Comparison of ENCODE assay signal across 13 cellular contexts in the genomic region with DNA sequence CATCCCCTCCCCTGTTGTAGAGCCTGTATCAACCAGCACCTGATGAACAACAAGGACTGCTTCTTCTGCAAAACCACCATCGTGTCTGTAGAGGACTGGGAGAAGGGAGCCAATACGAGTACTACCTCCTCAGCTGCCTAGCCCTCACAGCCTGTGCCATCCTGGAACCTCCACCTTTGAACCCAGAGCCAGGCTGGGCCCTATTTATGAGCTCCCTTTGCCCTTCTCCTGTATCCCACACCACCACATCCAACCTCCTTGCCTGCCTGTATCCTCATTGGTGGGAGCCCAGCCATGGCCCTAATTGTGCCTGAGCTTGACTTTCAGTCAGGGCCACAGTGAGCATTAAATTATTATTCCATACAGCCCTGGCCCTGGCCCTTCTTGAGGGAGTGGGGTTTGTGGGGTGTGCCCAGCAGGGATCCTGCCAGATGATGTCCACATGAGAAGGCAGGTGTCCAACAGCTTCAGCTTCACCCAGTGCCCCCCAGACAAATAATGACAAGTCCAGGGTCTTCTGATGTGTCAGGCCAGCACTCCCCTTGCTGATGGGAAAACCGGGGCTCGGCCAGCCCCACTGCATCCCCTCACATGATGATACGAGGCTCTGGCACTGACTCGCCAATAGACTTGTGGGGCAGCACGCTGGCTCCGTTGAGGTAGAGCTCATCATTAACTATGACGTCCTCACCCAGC. TPM values are rescaled to one million over a fixed set of nuclear protein-coding genes. Genes with fewer than 3 reads are reported as not detected.
DNase-seq lines count a peak whose midpoint lies in the region; ATAC-seq and TF ChIP-seq lines count a peak whose summit lies in the region.
"Had no signal": no experiment of that assay in that cellular context is flagged by ENCODE, and none has a peak within 500 bp of the region (broad histone marks: within the 10 kb centered on the region; RNA-seq: fewer than 3 reads in every experiment).

No MANE protein-coding gene starts in this region.

- H3K4me3 Mint-ChIP-seq in T-helper 1 cell treated with Interleukin-12 subunit alpha and Interleukin-12 subunit beta and Interleukin-4 antibody, amounts not matched to agents 30 μg/mL and 1 μg/mL, for 36 hours = peak overlapping the region; percentile 26
- no peak overlapping the region for H3K4me3 Mint-ChIP-seq in Calu3 (ENCODE audit: low read depth, unreplicated experiment)
- no peak overlapping the region for H3K4me3 Mint-ChIP-seq in activated naive CD8-positive, alpha-beta T cell treated with anti-CD3 and anti-CD28 coated beads, Interleukin-2, amount 10 ng/mL, durations not matched to agents 7 days and 5 days
- peak overlapping the region; percentile 15 for H3K4me3 Mint-ChIP-seq in natural killer cell treated with Interleukin-12 subunit alpha and Interleukin-12 subunit beta and Interleukin-15 and Interleukin-18, amount 100 ng/mL, for 72 hours

- intact Hi-C loops in Calu3 (cut with micrococcal nuclease; ENCODE audit: unreplicated experiment) = no loop called here

- CTCF ChIA-PET in Calu3 (lab: Charles Lee) = interaction anchor here (1.6 kb wide), 1 partner anchor 82 kb away, joined by 6 read pairs; a partner anchor contains a TSS

- POLR2A ChIA-PET in activated naive CD8-positive, alpha-beta T cell treated with anti-CD3 and anti-CD28 coated beads, Interleukin-2, amount 10 ng/mL, durations not matched to agents 7 days and 5 days (lab: Charles Lee) = no interaction called here

- H3K27me3 Mint-ChIP-seq in T-helper 1 cell treated with Interleukin-12 subunit alpha and Interleukin-12 subunit beta and Interleukin-4 antibody, amounts not matched to agents 30 μg/mL and 1 μg/mL, for 36 hours (ENCODE audit: low read depth) = no peaks in the 10 kb centered on the region
- H3K27me3 Mint-ChIP-seq in Calu3 (ENCODE audit: unreplicated experiment) = no peaks in the 10 kb centered on the region
- no peaks in the 10 kb centered on the region for H3K27me3 Mint-ChIP-seq in activated naive CD8-positive, alpha-beta T cell treated with anti-CD3 and anti-CD28 coated beads, Interleukin-2, amount 10 ng/mL, durations not matched to agents 7 days and 5 days
- H3K27me3 Mint-ChIP-seq in natural killer cell treated with Interleukin-12 subunit alpha and Interleukin-12 subunit beta and Interleukin-15 and Interleukin-18, amount 100 ng/mL, for 72 hours = no peaks in the 10 kb centered on the region

- no peak for DNase-seq in T-helper 1 cell
- no peak for DNase-seq in Calu3
- DNase-seq in activated naive CD8-positive, alpha-beta T cell treated with anti-CD3 and anti-CD28 coated beads, Interleukin-2, amount 10 ng/mL, durations not matched to agents 7 days and 5 days = no peak
- DNase-seq in natural killer cell treated with Interleukin-12 subunit alpha and Interleukin-12 subunit beta and Interleukin-15 and Interleukin-18, amount 100 ng/mL, for 72 hours (ENCODE audit: low spot score) = no peak
- no peak for DNase-seq in SKM-1 treated with dmso at 0.1 percent for 144 hours (lab: John Stamatoyannopoulos, UW; ENCODE audit: unreplicated experiment)
- DNase-seq: activated CD4-positive, alpha-beta T cell treated with anti-CD3 and anti-CD28 coated beads for 4 hours; COR-L47; left cardiac atrium; MV-4-11; NCI-H2171 treated with DMSO at 0.1 percent for 48 hours had no signal

- ATAC-seq in activated naive CD8-positive, alpha-beta T cell treated with anti-CD3 and anti-CD28 coated beads, Interleukin-2, amount 10 ng/mL, durations not matched to agents 7 days and 5 days (ENCODE audit: low read depth) = no peak
- ATAC-seq in natural killer cell treated with Interleukin-12 subunit alpha and Interleukin-12 subunit beta and Interleukin-15 and Interleukin-18, amount 100 ng/mL, for 72 hours = no peak
- ATAC-seq in GM18519 (IDR thresholded peaks at IDR 0.05; ENCODE audit: low FRiP score, unreplicated experiment) = no peak
- ATAC-seq in HG02885 (IDR thresholded peaks at IDR 0.05; ENCODE audit: poor library complexity, unreplicated experiment) = no peak
- ATAC-seq: left cardiac atrium had no signal

- peak overlapping the region; percentile 24 for H3K27ac Mint-ChIP-seq in T-helper 1 cell treated with Interleukin-12 subunit alpha and Interleukin-12 subunit beta and Interleukin-4 antibody, amounts not matched to agents 30 μg/mL and 1 μg/mL, for 36 hours
- peak overlapping the region; percentile 44 for H3K27ac Mint-ChIP-seq in Calu3 (ENCODE audit: unreplicated experiment)
- peak overlapping the region; percentile 2 for H3K27ac Mint-ChIP-seq in activated naive CD8-positive, alpha-beta T cell treated with anti-CD3 and anti-CD28 coated beads, Interleukin-2, amount 10 ng/mL, durations not matched to agents 7 days and 5 days
- H3K27ac Mint-ChIP-seq in natural killer cell treated with Interleukin-12 subunit alpha and Interleukin-12 subunit beta and Interleukin-15 and Interleukin-18, amount 100 ng/mL, for 72 hours = peak overlapping the region; percentile 39 to 67

- TF ChIP-seq CTCF in Calu3 (IDR thresholded peaks at IDR 0.05; ENCODE audit: unreplicated experiment) = no peak

- BruUV-seq in Calu3 (replicated peaks; lab: Mats Ljungman, UMichigan) = no TSS peak

- no peaks in the 10 kb centered on the region for H3K9me3 Mint-ChIP-seq in T-helper 1 cell treated with Interleukin-12 subunit alpha and Interleukin-12 subunit beta and Interleukin-4 antibody, amounts not matched to agents 30 μg/mL and 1 μg/mL, for 36 hours
- H3K9me3 Mint-ChIP-seq in Calu3 (ENCODE audit: low read depth, unreplicated experiment) = peaks cover 2% of the 10 kb centered on the region
- H3K9me3 Mint-ChIP-seq in activated naive CD8-positive, alpha-beta T cell treated with anti-CD3 and anti-CD28 coated beads, Interleukin-2, amount 10 ng/mL, durations not matched to agents 7 days and 5 days = no peaks in the 10 kb centered on the region
- no peaks in the 10 kb centered on the region for H3K9me3 Mint-ChIP-seq in natural killer cell treated with Interleukin-12 subunit alpha and Interleukin-12 subunit beta and Interleukin-15 and Interleukin-18, amount 100 ng/mL, for 72 hours

- H3K36me3 Mint-ChIP-seq in T-helper 1 cell treated with Interleukin-12 subunit alpha and Interleukin-12 subunit beta and Interleukin-4 antibody, amounts not matched to agents 30 μg/mL and 1 μg/mL, for 36 hours (ENCODE audit: low read depth) = peaks cover 17% of the 10 kb centered on the region
- peaks cover 78% of the 10 kb centered on the region for H3K36me3 Mint-ChIP-seq in Calu3 (ENCODE audit: insufficient read depth, unreplicated experiment)
- H3K36me3 Mint-ChIP-seq in activated naive CD8-positive, alpha-beta T cell treated with anti-CD3 and anti-CD28 coated beads, Interleukin-2, amount 10 ng/mL, durations not matched to agents 7 days and 5 days = peaks cover 6% of the 10 kb centered on the region
- no peaks in the 10 kb centered on the region for H3K36me3 Mint-ChIP-seq in natural killer cell treated with Interleukin-12 subunit alpha and Interleukin-12 subunit beta and Interleukin-15 and Interleukin-18, amount 100 ng/mL, for 72 hours

- H3K4me1 Mint-ChIP-seq in T-helper 1 cell treated with Interleukin-12 subunit alpha and Interleukin-12 subunit beta and Interleukin-4 antibody, amounts not matched to agents 30 μg/mL and 1 μg/mL, for 36 hours (ENCODE audit: low read depth) = peaks cover 34% of the 10 kb centered on the region
- peaks cover 18% of the 10 kb centered on the region for H3K4me1 Mint-ChIP-seq in Calu3 (ENCODE audit: low read depth, unreplicated experiment)
- peaks cover 23% of the 10 kb centered on the region for H3K4me1 Mint-ChIP-seq in activated naive CD8-positive, alpha-beta T cell treated with anti-CD3 and anti-CD28 coated beads, Interleukin-2, amount 10 ng/mL, durations not matched to agents 7 days and 5 days
- peaks cover 29 to 41% of the 10 kb centered on the region in 2 donors for H3K4me1 Mint-ChIP-seq in natural killer cell treated with Interleukin-12 subunit alpha and Interleukin-12 subunit beta and Interleukin-15 and Interleukin-18, amount 100 ng/mL, for 72 hours (ENCODE audit: low read depth in 2 of 2)

RNA-seq across cellular contexts. Expression of a gene that starts 1.8 kb away (rescaled TPM):
- total RNA-seq in Calu3 (2022) = 0.49 and 0.73 TPM in 2 replicates
- total RNA-seq in activated naive CD8-positive, alpha-beta T cell treated with anti-CD3 and anti-CD28 coated beads, Interleukin-2, amount 10 ng/mL, durations not matched to agents 7 days and 5 days = 1 to 10 TPM in 1 of 2 experiments, under 1 TPM in 1; 0.61 to 2.0 TPM
- total RNA-seq in natural killer cell treated with Interleukin-12 subunit alpha and Interleukin-12 subunit beta and Interleukin-15 and Interleukin-18, amount 100 ng/mL, for 72 hours = 1 to 10 TPM; 1.0 to 2.0 TPM

RNA-seq across cellular contexts. Expression of a gene that starts 2.4 kb away (rescaled TPM):
- 35.8 and 42.4 TPM in 2 replicates for total RNA-seq in Calu3 (2022)
- 10 to 100 TPM; 35.4 to 39.9 TPM for total RNA-seq in activated naive CD8-positive, alpha-beta T cell treated with anti-CD3 and anti-CD28 coated beads, Interleukin-2, amount 10 ng/mL, durations not matched to agents 7 days and 5 days
- total RNA-seq in natural killer cell treated with Interleukin-12 subunit alpha and Interleukin-12 subunit beta and Interleukin-15 and Interleukin-18, amount 100 ng/mL, for 72 hours = 100 to 1,000 TPM in 1 of 2 donors, 10 to 100 TPM in 1; 83.5 to 110 TPM

RNA-seq across cellular contexts. Expression of a gene that starts 32.0 kb away (rescaled TPM):
- total RNA-seq in Calu3 (2022) = 38.6 and 52.5 TPM in 2 replicates
- 10 to 100 TPM; 53.2 to 56.5 TPM for total RNA-seq in activated naive CD8-positive, alpha-beta T cell treated with anti-CD3 and anti-CD28 coated beads, Interleukin-2, amount 10 ng/mL, durations not matched to agents 7 days and 5 days
- 10 to 100 TPM; 45.6 to 67.9 TPM for total RNA-seq in natural killer cell treated with Interleukin-12 subunit alpha and Interleukin-12 subunit beta and Interleukin-15 and Interleukin-18, amount 100 ng/mL, for 72 hours

RNA-seq across cellular contexts. Expression of a gene that starts 32.0 kb away (rescaled TPM):
- 8.0 and 10.5 TPM in 2 replicates for total RNA-seq in Calu3 (2022)
- total RNA-seq in activated naive CD8-positive, alpha-beta T cell treated with anti-CD3 and anti-CD28 coated beads, Interleukin-2, amount 10 ng/mL, durations not matched to agents 7 days and 5 days = 10 to 100 TPM; 10.3 to 11.0 TPM
- 1 to 10 TPM; 4.2 to 6.8 TPM for total RNA-seq in natural killer cell treated with Interleukin-12 subunit alpha and Interleukin-12 subunit beta and Interleukin-15 and Interleukin-18, amount 100 ng/mL, for 72 hours

RNA-seq across cellular contexts. Expression of a gene that starts 47.2 kb away (rescaled TPM):
- total RNA-seq in Calu3 (2022) = 187 and 207 TPM in 2 replicates
- total RNA-seq in activated naive CD8-positive, alpha-beta T cell treated with anti-CD3 and anti-CD28 coated beads, Interleukin-2, amount 10 ng/mL, durations not matched to agents 7 days and 5 days = 100 to 1,000 TPM; 148 to 165 TPM
- total RNA-seq in natural killer cell treated with Interleukin-12 subunit alpha and Interleukin-12 subunit beta and Interleukin-15 and Interleukin-18, amount 100 ng/mL, for 72 hours = 100 to 1,000 TPM; 134 to 235 TPM

Comparison
In these comparisons a context has a peak if more than half of its experiments do, and no peak if none do; other contexts are left out.
1. H3K27ac Mint-ChIP-seq: peak in every context shown above with its lines; median percentile 53 in natural killer cell treated with Interleukin-12 subunit alpha and Interleukin-12 subunit beta and Interleukin-15 and Interleukin-18, amount 100 ng/mL, for 72 hours; 44 in Calu3; 24 in T-helper 1 cell treated with Interleukin-12 subunit alpha and Interleukin-12 subunit beta and Interleukin-4 antibody, amounts not matched to agents 30 μg/mL and 1 μg/mL, for 36 hours; 2 in activated naive CD8-positive, alpha-beta T cell treated with anti-CD3 and anti-CD28 coated beads, Interleukin-2, amount 10 ng/mL, durations not matched to agents 7 days and 5 days.
2. H3K4me3 Mint-ChIP-seq: peak in T-helper 1 cell treated with Interleukin-12 subunit alpha and Interleukin-12 subunit beta and Interleukin-4 antibody, amounts not matched to agents 30 μg/mL and 1 μg/mL, for 36 hours (single experiment) and natural killer cell treated with Interleukin-12 subunit alpha and Interleukin-12 subunit beta and Interleukin-15 and Interleukin-18, amount 100 ng/mL, for 72 hours (single experiment); none in Calu3 (single experiment) and activated naive CD8-positive, alpha-beta T cell treated with anti-CD3 and anti-CD28 coated beads, Interleukin-2, amount 10 ng/mL, durations not matched to agents 7 days and 5 days (single experiment).